Comparison of ENCODE assay signal across 17 cellular contexts in the genomic region with DNA sequence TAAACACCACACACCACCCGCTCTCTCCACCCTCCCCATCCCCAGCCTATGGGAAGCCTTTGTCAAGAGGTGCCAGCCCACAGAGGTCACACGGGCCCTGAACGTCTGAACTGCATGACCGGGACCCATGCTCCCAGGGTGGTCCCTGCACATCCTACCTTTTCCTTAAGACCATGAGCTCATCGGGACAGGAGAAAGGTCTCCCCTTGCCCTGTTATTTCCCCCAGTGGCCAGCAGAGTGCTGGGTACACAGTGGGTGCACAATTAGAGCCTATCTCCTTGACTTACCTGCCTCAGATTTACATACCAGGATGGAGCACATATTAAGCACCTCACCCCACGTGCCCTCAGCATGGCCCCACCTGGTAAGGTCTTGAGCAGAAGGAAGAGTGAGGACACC. TPM values are rescaled to one million over a fixed set of nuclear protein-coding genes. Genes with fewer than 3 reads are reported as not detected.
DNase-seq lines count a peak whose midpoint lies in the region; ATAC-seq, FAIRE-seq and TF ChIP-seq lines count a peak whose summit lies in the region.
"Had no signal": no experiment of that assay in that cellular context is flagged by ENCODE, and none has a peak within 500 bp of the region (broad histone marks: within the 10 kb centered on the region; RNA-seq: fewer than 3 reads in every experiment).

No MANE protein-coding gene starts in this region.

- H3K4me1 Mint-ChIP-seq in CD8-positive, alpha-beta T cell (ENCODE audit: low read depth): peaks cover 11% of the 10 kb centered on the region

- TF ChIP-seq RAD21 in HepG2 (CRISPR knock-in tag; IDR thresholded peaks at IDR 0.05) (no peak), K562 (CRISPR knock-in tag; conservative IDR thresholded peaks at IDR 0.05 in 1 of 2, IDR thresholded peaks at IDR 0.05 in 1 of 2) (no peak)

- H3K9me1 ChIP-seq in K562 (ENCODE audit: control insufficient read depth, insufficient read depth, low read length): no peaks in the 10 kb centered on the region

- H3K27ac ChIP-seq in HepG2 (ENCODE audit: extremely low read length, insufficient read depth, low read length) (no peak overlapping the region), right lobe of liver (no peak overlapping the region), K562 (ENCODE audit: extremely low read depth, low read depth, low read length) (no peak overlapping the region)
- H3K27ac ChIP-seq in CD8-positive, alpha-beta T cell (ENCODE audit: low read depth, low read length): no peak overlapping the region
- H3K27ac ChIP-seq: 22Rv1, BLaER1 had no signal

- H3K4me1 ChIP-seq in HepG2 (ENCODE audit: insufficient read depth, low read length) (peaks cover 48% of the 10 kb centered on the region), right lobe of liver (peaks cover 0 to 8% (median 0%) of the 10 kb centered on the region in 4 donors), K562 (replicated peaks in 1 of 2; ENCODE audit: control insufficient read depth in 2 of 2, insufficient read depth in 2 of 2, low read length in 2 of 2) (peaks cover 0 to 11% of the 10 kb centered on the region in 2 experiments; a peak in 2 of 5 replicates)
- H3K4me1 ChIP-seq in CD8-positive, alpha-beta T cell (ENCODE audit: insufficient read depth, low read length): no peaks in the 10 kb centered on the region

- no peaks in the 10 kb centered on the region for H3K36me3 ChIP-seq in HepG2 (replicated peaks in 1 of 2; ENCODE audit: control insufficient read depth in 1 of 2, insufficient read depth in 2 of 2, low read length in 2 of 2)
- H3K36me3 ChIP-seq in right lobe of liver: no peaks in the 10 kb centered on the region
- no peaks in the 10 kb centered on the region for H3K36me3 ChIP-seq in K562 (ENCODE audit: control insufficient read depth, insufficient read depth, low read length)
- H3K36me3 ChIP-seq in CD8-positive, alpha-beta T cell (ENCODE audit: insufficient read depth, low read length): no peaks in the 10 kb centered on the region
- H3K36me3 ChIP-seq: BLaER1 had no signal

- no peak for DNase-seq in HepG2 (ENCODE audit: low spot score)
- no peak for DNase-seq in right lobe of liver
- no peak for DNase-seq in K562 (ENCODE audit: extremely low read depth in 1 of 4, low spot score in 3 of 4)
- DNase-seq in activated CD4-positive, alpha-beta T cell treated with anti-CD3 and anti-CD28 coated beads, Interleukin-2, amount 50 U/mL, for 1 hour: no peak
- DNase-seq in CD8-positive, alpha-beta T cell: no peak
- DNase-seq: DMS 273 treated with DMSO at 0.1 percent for 48 hours, KBM-7 had no signal

- WGBS in HepG2 (ENCODE audit: low lambda C conversion rate): 44% methylated on average over 6 of the region's 6 CpGs
- 60% methylated on average over 3 of the region's 6 CpGs for WGBS in right lobe of liver (ENCODE audit: insufficient coverage, low coverage, low lambda C conversion rate, missing lambda C conversion rate)
- WGBS in K562 (ENCODE audit: insufficient coverage, low coverage, missing lambda C conversion rate): 0% methylated on average over 6 of the region's 6 CpGs

- BruUV-seq in HepG2 (replicated peaks; lab: Mats Ljungman, UMichigan) (no TSS peak), K562 (replicated peaks; lab: Mats Ljungman, UMichigan) (no TSS peak)

- H3K27me3 ChIP-seq in HepG2 (ENCODE audit: control insufficient read depth in 1 of 2, insufficient read depth in 2 of 2, low read length in 2 of 2) (no peaks in the 10 kb centered on the region; a peak in 2 of 5 replicates), right lobe of liver (peaks cover 6 to 9% of the 10 kb centered on the region in 2 donors), K562 (ENCODE audit: control insufficient read depth in 2 of 2, insufficient read depth in 2 of 2, low read length in 2 of 2) (peaks cover 40 to 65% of the 10 kb centered on the region in 2 experiments)
- H3K27me3 ChIP-seq in CD8-positive, alpha-beta T cell (ENCODE audit: insufficient read depth, low read length): peaks cover 2% of the 10 kb centered on the region

- no peak overlapping the region for H3K4me3 ChIP-seq in HepG2 (replicated peaks in 1 of 3; ENCODE audit: insufficient read depth in 1 of 3, low read depth in 2 of 3, low read length in 3 of 3)
- H3K4me3 ChIP-seq in right lobe of liver: no peak overlapping the region
- no peak overlapping the region for H3K4me3 ChIP-seq in GM12875 (ENCODE audit: low read depth, low read length)
- H3K4me3 ChIP-seq in K562: no peak overlapping the region
- H3K4me3 ChIP-seq in CD8-positive, alpha-beta T cell (ENCODE audit: low read depth, low read length): no peak overlapping the region
- H3K4me3 ChIP-seq: BLaER1 had no signal

- no peak overlapping the region for H3K27ac Mint-ChIP-seq in CD8-positive, alpha-beta T cell

- H2AFZ ChIP-seq in HepG2 (ENCODE audit: low read length) (no peak overlapping the region), K562 (ENCODE audit: low read depth, low read length) (no peak overlapping the region)

- in situ Hi-C loops in HepG2 (cut with HindIII; ENCODE audit: extremely low pct_ligation_motif_present, low pct_unique_long_range_greater_than_20kb) (no loop called here), K562 (cut with MboI) (no loop called here)

- TF ChIP-seq CTCF in HepG2 (CRISPR knock-in tag; IDR thresholded peaks at IDR 0.05) (no peak), right lobe of liver (IDR thresholded peaks at IDR 0.05) (no peak), GM12875 (IDR thresholded peaks at IDR 0.05; ENCODE audit: borderline replicate concordance, insufficient read depth, low read depth, low read length) (peak; percentile 13; the same call in 1 of the 2 replicates), K562 (IDR thresholded peaks at IDR 0.05 in 2 of 3, conservative IDR thresholded peaks at IDR 0.05 in 1 of 3; ENCODE audit: insufficient read depth in 2 of 3, low read depth in 1 of 3, low read length in 3 of 3) (no peak)
- no peak for TF ChIP-seq CTCF in CD8-positive, alpha-beta T cell (IDR thresholded peaks at IDR 0.05)

- H3K9ac ChIP-seq in HepG2 (ENCODE audit: insufficient read depth, low read depth, low read length) (no peak overlapping the region), K562 (ENCODE audit: insufficient read depth in 1 of 2, low read depth in 2 of 2, low read length in 2 of 2) (no peak overlapping the region)
- H3K9ac ChIP-seq: BLaER1 had no signal

- CTCF ChIA-PET in HepG2 (lab: Yijun Ruan, JAX; ENCODE audit: low intra/inter-chr PET ratio, low total read pairs): no interaction called here
- CTCF ChIA-PET in K562 (lab: Yijun Ruan, JAX; ENCODE audit: low intra/inter-chr PET ratio): no interaction called here
- CTCF ChIA-PET in CD8-positive, alpha-beta T cell (lab: Charles Lee): no interaction called here

- peaks cover 48% of the 10 kb centered on the region for H3K27me3 Mint-ChIP-seq in CD8-positive, alpha-beta T cell (ENCODE audit: low read depth)

- TF ChIP-seq EP300 in HepG2 (IDR thresholded peaks at IDR 0.05; ENCODE audit: low read depth in 2 of 2, low read length in 2 of 2) (no peak), HepG2 (CRISPR knock-in tag; IDR thresholded peaks at IDR 0.05; ENCODE audit: borderline replicate concordance) (no peak), K562 (IDR thresholded peaks at IDR 0.05; ENCODE audit: low read length) (no peak)

- no peaks in the 10 kb centered on the region for H3K9me3 Mint-ChIP-seq in CD8-positive, alpha-beta T cell

- intact Hi-C loops in HepG2 (cut with micrococcal nuclease; ENCODE audit: unreplicated experiment): no loop called here
- intact Hi-C loops in right lobe of liver (cut with DNase I): no loop called here
- intact Hi-C loops in K562 (cut with micrococcal nuclease): no loop called here
- intact Hi-C loops in CD8-positive, alpha-beta T cell (cut with DNase I, micrococcal nuclease): no loop called here

- POLR2A ChIA-PET in HepG2 (lab: Yijun Ruan, JAX) (no interaction called here), K562 (lab: Yijun Ruan, JAX) (interaction anchor here (1.0 kb wide), 1 partner anchor 38 kb away, joined by 3 read pairs; no protein-coding TSS in a partner anchor)
- POLR2A ChIA-PET in CD8-positive, alpha-beta T cell (lab: Charles Lee): no interaction called here

- ATAC-seq in HepG2: peak; percentile 16; the same call in 2 of the 3 replicates
- ATAC-seq in right lobe of liver: no peak
- ATAC-seq in K562: peak; percentile 9; the same call in 1 of the 3 replicates
- no peak for ATAC-seq in GM19452 (IDR thresholded peaks at IDR 0.05; ENCODE audit: unreplicated experiment)
- no peak for ATAC-seq in HG03280 (IDR thresholded peaks at IDR 0.05; ENCODE audit: unreplicated experiment)
- no peak for ATAC-seq in CD8-positive, alpha-beta T cell

- H3K79me2 ChIP-seq in HepG2 (ENCODE audit: insufficient read depth, low read length): no peaks in the 10 kb centered on the region
- no peaks in the 10 kb centered on the region for H3K79me2 ChIP-seq in K562 (ENCODE audit: control insufficient read depth, insufficient read depth, low read length)

- no peak for FAIRE-seq in HepG2 (lab: Jason Lieb, UNC)
- no peak for FAIRE-seq in K562 (lab: Jason Lieb, UNC)
- FAIRE-seq: GM12891, HTR-8/SVneo had no signal

- TF ChIP-seq POLR2A in HepG2 (IDR thresholded peaks at IDR 0.05; ENCODE audit: insufficient read depth in 1 of 2, low read depth in 2 of 2, low read length in 2 of 2) (no peak), right lobe of liver (IDR thresholded peaks at IDR 0.05) (no peak), K562 (conservative IDR thresholded peaks at IDR 0.05) (no peak)

- no peaks in the 10 kb centered on the region for H3K36me3 Mint-ChIP-seq in CD8-positive, alpha-beta T cell

- H3K4me2 ChIP-seq in HepG2 (ENCODE audit: low read depth, low read length): peak overlapping the region; percentile 8; the same call in 1 of the 2 replicates
- no peak overlapping the region for H3K4me2 ChIP-seq in K562 (ENCODE audit: insufficient read depth, low read length)
- H3K4me2 ChIP-seq: BLaER1 had no signal

- H3K9me3 ChIP-seq in HepG2 (ENCODE audit: low read length) (no peaks in the 10 kb centered on the region), right lobe of liver (no peaks in the 10 kb centered on the region), K562 (replicated peaks; ENCODE audit: control insufficient read depth, insufficient read depth, low read depth, low read length) (no peaks in the 10 kb centered on the region)
- H3K9me3 ChIP-seq in CD8-positive, alpha-beta T cell (ENCODE audit: low read length): no peaks in the 10 kb centered on the region
- H3K9me3 ChIP-seq: BLaER1 had no signal

- H3K4me3 Mint-ChIP-seq in CD8-positive, alpha-beta T cell: no peak overlapping the region

- H4K20me1 ChIP-seq in HepG2 (ENCODE audit: insufficient read depth, low read length) (no peaks in the 10 kb centered on the region), K562 (replicated peaks; ENCODE audit: control insufficient read depth, insufficient read depth, low read length) (no peaks in the 10 kb centered on the region)
- H4K20me1 ChIP-seq: BLaER1 had no signal

RNA-seq across cellular contexts. Expression of a gene that starts 30.9 kb away (rescaled TPM):
- 5.2 and 5.9 TPM in 2 replicates for total RNA-seq in HepG2 (2016; rRNA removed; fragmentation: Illumina TruSeq; extraction: Trizol)
- 5.1 and 5.2 TPM in 2 replicates for total RNA-seq in HepG2 (2016; cell fraction: cytosol; rRNA removed; fragmentation: Illumina TruSeq; extraction: Trizol; ENCODE audit: low read depth)
- total RNA-seq in HepG2 (2016; cell fraction: insoluble cytoplasmic fraction; rRNA removed; fragmentation: Illumina TruSeq; extraction: Trizol): 5.5 TPM in 2 replicates
- 5.3 and 6.0 TPM in 2 replicates for total RNA-seq in HepG2 (2016; cell fraction: membrane; rRNA removed; fragmentation: Illumina TruSeq; extraction: Trizol)
- 3.9 and 5.9 TPM in 2 replicates for total RNA-seq in HepG2 (2016; cell fraction: nucleus; rRNA removed; fragmentation: Illumina TruSeq; extraction: Trizol)
- 1.4 and 3.0 TPM in 2 replicates for polyA plus RNA-seq in HepG2 (2011; rRNA removed)
- polyA plus RNA-seq in HepG2 (2011; cell fraction: cytosol; rRNA removed): 1.6 and 1.8 TPM in 2 replicates
- 3.8 and 5.9 TPM in 2 replicates for polyA plus RNA-seq in HepG2 (2011; cell fraction: nucleus; rRNA removed)
- polyA plus RNA-seq in HepG2 (2012): 0.86 and 1.1 TPM in 2 replicates
- polyA plus RNA-seq in HepG2 (2016; cell fraction: cytosol; fragmentation: Illumina TruSeq; extraction: Trizol; ENCODE audit: low read depth): 11.4 and 12.1 TPM in 2 replicates
- 11.6 and 13.4 TPM in 2 replicates for polyA plus RNA-seq in HepG2 (2016; cell fraction: insoluble cytoplasmic fraction; fragmentation: Illumina TruSeq; extraction: Trizol; ENCODE audit: low read depth)
- polyA plus RNA-seq in HepG2 (2016; cell fraction: membrane; fragmentation: Illumina TruSeq; extraction: Trizol; ENCODE audit: low read depth): 11.0 and 11.7 TPM in 2 replicates
- polyA plus RNA-seq in HepG2 (2016; cell fraction: nucleus; fragmentation: Illumina TruSeq; extraction: Trizol; ENCODE audit: insufficient read depth, low read depth): 15.3 and 15.9 TPM in 2 replicates
- polyA minus RNA-seq in HepG2 (2011; rRNA and poly(A)+ RNA removed; ENCODE audit: low replicate concordance): 1.9 TPM in 1 of 2 replicates, not detected in the other
- 0.79 and 3.4 TPM in 2 replicates for polyA minus RNA-seq in HepG2 (2011; cell fraction: cytosol; rRNA and poly(A)+ RNA removed)
- polyA minus RNA-seq in HepG2 (2011; cell fraction: nucleus; rRNA and poly(A)+ RNA removed): 0.39 and 0.99 TPM in 2 replicates
- 10 to 100 TPM in 1 of 6 experiments, 1 to 10 TPM in 4, not detected in 1; 1.1 to 14.2 (median 1.3) TPM for total RNA-seq in right lobe of liver
- total RNA-seq in K562 (2011; cell fraction: chromatin; rRNA removed; ENCODE audit: low replicate concordance): not detected in 2 replicates
- not detected in 2 replicates for total RNA-seq in K562 (2011; cell fraction: nucleolus; rRNA removed)
- not detected in 2 replicates for total RNA-seq in K562 (2011; cell fraction: nucleoplasm; rRNA removed)
- 0.36 TPM in 1 of 2 replicates, not detected in the other for total RNA-seq in K562 (2014; rRNA removed)
- not detected in 2 replicates for total RNA-seq in K562 (2014; rRNA removed; fragmentation: Illumina TruSeq; extraction: Trizol)
- total RNA-seq in K562 (2015; rRNA removed; fragmentation: Illumina TruSeq; extraction: Trizol): 0.15 TPM in 1 of 2 replicates, not detected in the other
- total RNA-seq in K562 (2021): not detected in 2 replicates
- 0.07 TPM in 1 of 2 replicates, not detected in the other for polyA plus RNA-seq in K562 (2011; rRNA removed)
- polyA plus RNA-seq in K562 (2011; cell fraction: cytosol; rRNA removed): 0.16 TPM in 1 of 2 replicates, not detected in the other
- 0.11 and 0.18 TPM in 2 replicates for polyA plus RNA-seq in K562 (2011; cell fraction: nucleus; rRNA removed)
- polyA plus RNA-seq in K562 (2012): 0.08 and 0.14 TPM in 2 replicates
- polyA plus RNA-seq in K562 (2014; fragmentation: Illumina TruSeq; extraction: Trizol): 0.07 TPM in 1 of 2 replicates, not detected in the other
- polyA plus RNA-seq in K562 (2014; fragmentation: Nextera tagmentation; extraction: Ambion mirVana): not detected
- polyA plus RNA-seq in K562 (2014; rRNA removed): not detected in 2 replicates
- polyA minus RNA-seq in K562 (2011; rRNA and poly(A)+ RNA removed): not detected in 2 replicates
- polyA minus RNA-seq in K562 (2011; cell fraction: cytosol; rRNA and poly(A)+ RNA removed): not detected in 2 replicates
- not detected in 2 replicates for polyA minus RNA-seq in K562 (2011; cell fraction: nucleus; rRNA and poly(A)+ RNA removed)
- not detected for total RNA-seq in CD8-positive, alpha-beta T cell
- total RNA-seq: A673, G401, H4 had no signal

Comparison
In these comparisons a context has a peak if more than half of its experiments do, and no peak if none do; other contexts are left out.
1. ATAC-seq: peak in HepG2 (single experiment) and K562 (single experiment); none in right lobe of liver (0 of 4), GM19452 (single experiment), HG03280 (single experiment) and CD8-positive, alpha-beta T cell (single experiment).